Comparison of ENCODE assay signal across 10 cellular contexts in the genomic region with DNA sequence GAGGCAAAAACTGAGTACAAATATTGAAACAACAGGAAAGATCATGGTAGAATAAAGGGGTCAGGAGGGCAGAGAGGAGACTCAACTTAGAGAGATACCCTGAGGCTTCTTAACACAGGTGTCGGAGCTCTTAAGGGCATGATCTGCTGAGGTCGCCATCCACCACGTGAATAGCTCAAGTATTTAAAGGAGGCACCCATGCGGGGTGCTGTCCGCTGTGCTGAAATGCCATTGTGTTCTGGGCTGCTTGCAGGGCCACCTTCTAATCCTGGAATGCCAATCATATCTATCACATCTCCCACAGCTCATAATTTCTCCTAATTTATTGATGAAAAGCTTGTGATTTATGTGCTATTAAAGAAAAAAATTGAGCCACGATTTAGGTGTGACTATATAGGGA.
DNase-seq lines count a peak whose midpoint lies in the region; ATAC-seq, FAIRE-seq and TF ChIP-seq lines count a peak whose summit lies in the region.
"Had no signal": no experiment of that assay in that cellular context is flagged by ENCODE, and none has a peak within 500 bp of the region (broad histone marks: within the 10 kb centered on the region; RNA-seq: fewer than 3 reads in every experiment).

No MANE protein-coding gene starts in this region.

- DNase-seq in activated CD4-positive, alpha-beta T cell treated with anti-CD3 and anti-CD28 coated beads, Interleukin-2, amount 10 ng/mL, durations not matched to agents 24 days and 14 days = peak; percentile 70
- no peak for DNase-seq in activated CD4-positive, alpha-beta T cell treated with anti-CD3 and anti-CD28 coated beads for 4 hours
- DNase-seq in MG63 (peak; percentile 38), bronchial epithelial cell (ENCODE audit: low read depth) (peak; percentile 11), nephron progenitor cell (peak; percentile 77), T-cell (no peak), NCI-H128 (lab: John Stamatoyannopoulos, UW; ENCODE audit: unreplicated experiment) (no peak)
- DNase-seq: effector CD8-positive, alpha-beta T cell had no signal

- ATAC-seq in T-cell (replicated peaks in 1 of 4) (no peak), HG03342 (IDR thresholded peaks at IDR 0.05; ENCODE audit: unreplicated experiment) (no peak)
- ATAC-seq: natural killer cell treated with Interleukin-12 subunit alpha and Interleukin-12 subunit beta and Interleukin-15 and Interleukin-18, amount 100 ng/mL, for 72 hours had no signal

- peaks cover 14% of the 10 kb centered on the region for H3K27me3 Mint-ChIP-seq in activated CD4-positive, alpha-beta T cell treated with anti-CD3 and anti-CD28 coated beads, Interleukin-2, amount 10 ng/mL, durations not matched to agents 24 days and 14 days
- peaks cover 23% of the 10 kb centered on the region for H3K27me3 Mint-ChIP-seq in nephron progenitor cell (ENCODE audit: low read depth, poor library complexity)
- H3K27me3 Mint-ChIP-seq in T-cell = peaks cover 31 to 37% of the 10 kb centered on the region in 2 donors

- H3K4me3 ChIP-seq in MG63 = no peak overlapping the region
- no peak overlapping the region for H3K4me3 ChIP-seq in bronchial epithelial cell (ENCODE audit: low read depth, low read length)

- H3K27me3 ChIP-seq in MG63 (0 out of 2 replicates have a peak, but pooled peaks cover 4% of the 10 kb centered on the region), bronchial epithelial cell (ENCODE audit: control insufficient read depth, insufficient read depth, low read length) (no peaks in the 10 kb centered on the region)

- H3K9me3 ChIP-seq in MG63 = no peaks in the 10 kb centered on the region

- TF ChIP-seq CTCF in bronchial epithelial cell (IDR thresholded peaks at IDR 0.05; ENCODE audit: insufficient read depth, low read length, severe bottlenecking) = no peak
- no peak for TF ChIP-seq CTCF in nephron progenitor cell (IDR thresholded peaks at IDR 0.05)

- intact Hi-C loops in activated CD4-positive, alpha-beta T cell treated with anti-CD3 and anti-CD28 coated beads, Interleukin-2, amount 10 ng/mL, durations not matched to agents 24 days and 14 days (cut with micrococcal nuclease) = no loop called here

- H3K4me1 Mint-ChIP-seq in activated CD4-positive, alpha-beta T cell treated with anti-CD3 and anti-CD28 coated beads, Interleukin-2, amount 10 ng/mL, durations not matched to agents 24 days and 14 days = no peaks in the 10 kb centered on the region
- H3K4me1 Mint-ChIP-seq in nephron progenitor cell = no peaks in the 10 kb centered on the region
- H3K4me1 Mint-ChIP-seq in T-cell = no peaks in the 10 kb centered on the region

- H3K36me3 ChIP-seq in MG63 = no peaks in the 10 kb centered on the region
- no peaks in the 10 kb centered on the region for H3K36me3 ChIP-seq in bronchial epithelial cell (ENCODE audit: control insufficient read depth, insufficient read depth, low read length)

- POLR2A ChIA-PET in T-cell (lab: Charles Lee) = no interaction called here

- no peaks in the 10 kb centered on the region for H3K36me3 Mint-ChIP-seq in activated CD4-positive, alpha-beta T cell treated with anti-CD3 and anti-CD28 coated beads, Interleukin-2, amount 10 ng/mL, durations not matched to agents 24 days and 14 days (ENCODE audit: low read depth)
- H3K36me3 Mint-ChIP-seq in nephron progenitor cell (ENCODE audit: low read depth) = no peaks in the 10 kb centered on the region
- H3K36me3 Mint-ChIP-seq in T-cell = no peaks in the 10 kb centered on the region
- H3K36me3 Mint-ChIP-seq: natural killer cell treated with Interleukin-12 subunit alpha and Interleukin-12 subunit beta and Interleukin-15 and Interleukin-18, amount 100 ng/mL, for 72 hours had no signal

- CTCF ChIA-PET in T-cell (lab: Charles Lee) = no interaction called here

- H3K4me3 Mint-ChIP-seq in activated CD4-positive, alpha-beta T cell treated with anti-CD3 and anti-CD28 coated beads, Interleukin-2, amount 10 ng/mL, durations not matched to agents 24 days and 14 days = no peak overlapping the region
- H3K4me3 Mint-ChIP-seq in nephron progenitor cell (no peak overlapping the region), T-cell (no peak overlapping the region)
- H3K4me3 Mint-ChIP-seq: natural killer cell treated with Interleukin-12 subunit alpha and Interleukin-12 subunit beta and Interleukin-15 and Interleukin-18, amount 100 ng/mL, for 72 hours had no signal

- no peak overlapping the region for H3K27ac Mint-ChIP-seq in activated CD4-positive, alpha-beta T cell treated with anti-CD3 and anti-CD28 coated beads, Interleukin-2, amount 10 ng/mL, durations not matched to agents 24 days and 14 days
- H3K27ac Mint-ChIP-seq in nephron progenitor cell (no peak overlapping the region), T-cell (no peak overlapping the region)
- H3K27ac Mint-ChIP-seq: natural killer cell treated with Interleukin-12 subunit alpha and Interleukin-12 subunit beta and Interleukin-15 and Interleukin-18, amount 100 ng/mL, for 72 hours had no signal

- no peaks in the 10 kb centered on the region for H3K9me3 Mint-ChIP-seq in activated CD4-positive, alpha-beta T cell treated with anti-CD3 and anti-CD28 coated beads, Interleukin-2, amount 10 ng/mL, durations not matched to agents 24 days and 14 days
- H3K9me3 Mint-ChIP-seq in nephron progenitor cell (no peaks in the 10 kb centered on the region), T-cell (peaks cover 0 to 7% (median 0%) of the 10 kb centered on the region in 3 donors)
- H3K9me3 Mint-ChIP-seq: natural killer cell treated with Interleukin-12 subunit alpha and Interleukin-12 subunit beta and Interleukin-15 and Interleukin-18, amount 100 ng/mL, for 72 hours had no signal

- no peak for FAIRE-seq in bronchial epithelial cell (lab: Jason Lieb, UNC)

Comparison
In these comparisons a context has a peak if more than half of its experiments do, and no peak if none do; other contexts are left out.
1. DNase-seq: peak in activated CD4-positive, alpha-beta T cell treated with anti-CD3 and anti-CD28 coated beads, Interleukin-2, amount 10 ng/mL, durations not matched to agents 24 days and 14 days (single experiment), MG63 (single experiment), bronchial epithelial cell (single experiment) and nephron progenitor cell (single experiment); none in activated CD4-positive, alpha-beta T cell treated with anti-CD3 and anti-CD28 coated beads for 4 hours (0 of 2), T-cell (0 of 34) and NCI-H128 (single experiment).